Comparison of ENCODE assay signal across 8 cellular contexts in the genomic region with DNA sequence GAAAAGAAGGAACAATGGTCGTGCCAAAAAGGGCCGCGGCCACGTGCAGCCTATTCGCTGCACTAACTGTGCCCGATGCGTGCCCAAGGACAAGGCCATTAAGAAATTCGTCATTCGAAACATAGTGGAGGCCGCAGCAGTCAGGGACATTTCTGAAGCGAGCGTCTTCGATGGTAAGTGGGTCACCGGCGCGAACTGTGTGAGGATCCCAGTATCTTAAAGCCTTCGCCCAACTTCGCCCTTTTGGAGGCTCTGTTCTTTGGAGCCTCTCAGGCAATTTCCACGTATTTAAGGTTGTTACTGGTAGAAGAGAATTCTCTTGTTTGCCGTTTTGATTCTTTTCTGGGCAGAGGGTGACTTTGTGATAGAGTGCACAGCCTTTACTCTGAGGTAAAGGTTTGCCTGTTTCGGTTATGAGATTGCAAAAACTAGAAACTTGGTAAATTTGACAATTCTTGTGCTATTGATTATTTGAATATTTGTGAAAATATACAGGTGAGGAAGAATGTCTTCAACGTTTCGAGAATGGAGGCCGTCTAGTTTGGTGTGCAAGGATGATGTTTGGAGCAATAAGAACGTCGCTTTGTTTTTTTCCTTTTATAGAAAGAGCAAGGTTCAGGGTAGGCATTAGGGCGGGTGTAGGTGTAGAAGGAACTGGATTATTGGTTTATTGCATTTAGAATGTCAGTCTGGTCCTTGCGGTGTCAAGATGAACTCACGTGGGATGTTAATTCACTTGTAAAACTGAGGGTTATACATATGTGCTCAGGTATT. TPM values are rescaled to one million over a fixed set of nuclear protein-coding genes. Genes with fewer than 3 reads are reported as not detected.
A peak's percentile ranks its signal among the peaks of the same experiment; 100 is the strongest.
DNase-seq lines count a peak whose midpoint lies in the region; ATAC-seq, FAIRE-seq and TF ChIP-seq lines count a peak whose summit lies in the region.

No MANE protein-coding gene starts in this region.

- H2BK12ac ChIP-seq in mesenchymal stem cell (ENCODE audit: low read length in 2 of 2): no peak overlapping the region

- peaks cover 38% of the 10 kb centered on the region for H3K4me1 Mint-ChIP-seq in brain

- intact Hi-C loops in left ventricle myocardium superior (cut with micrococcal nuclease): no loop called here
- intact Hi-C loops in vagina (cut with DNase I): no loop called here

- WGBS in mesenchymal stem cell: 20% methylated on average over 29 of the region's 29 CpGs

- peaks cover 0 to 4% (median 0%) of the 10 kb centered on the region in 5 experiments for H3K9me3 Mint-ChIP-seq in brain

- TF ChIP-seq CTCF in cardiac muscle cell (IDR thresholded peaks at IDR 0.05; ENCODE audit: low read depth, low read length): no peak
- no peak for TF ChIP-seq CTCF in brain (conservative IDR thresholded peaks at IDR 0.05)
- TF ChIP-seq CTCF in vagina (IDR thresholded peaks at IDR 0.05): no peak
- no peak for TF ChIP-seq CTCF in D721Med (IDR thresholded peaks at IDR 0.05; ENCODE audit: insufficient read depth, missing control alignments)

- ATAC-seq in left ventricle myocardium superior (no peak), GM19395 (IDR thresholded peaks at IDR 0.05; ENCODE audit: unreplicated experiment) (no peak)

- H3K27me3 ChIP-seq in cardiac muscle cell (no peaks in the 10 kb centered on the region), mesenchymal stem cell (ENCODE audit: control insufficient read depth in 1 of 2, insufficient read depth in 1 of 2, low read length in 2 of 2) (no peaks in the 10 kb centered on the region), vagina (no peaks in the 10 kb centered on the region)

- H2AFZ ChIP-seq in mesenchymal stem cell (ENCODE audit: low read depth, low read length): no peak overlapping the region

- H3K4me3 Mint-ChIP-seq in brain: peak overlapping the region; percentile 93 to 100 (median 99)

- no peak overlapping the region for H4K8ac ChIP-seq in mesenchymal stem cell (ENCODE audit: low read length)

- no peak overlapping the region for H3K4ac ChIP-seq in mesenchymal stem cell (ENCODE audit: low read depth in 1 of 2, low read length in 2 of 2)

- peaks cover 6% of the 10 kb centered on the region for H3K27me3 Mint-ChIP-seq in brain

- H3K27ac Mint-ChIP-seq in brain: peak overlapping the region; percentile 97 to 99 (median 98)

- H3K36me3 ChIP-seq in cardiac muscle cell (peaks cover 32% of the 10 kb centered on the region), mesenchymal stem cell (ENCODE audit: control insufficient read depth in 1 of 2, insufficient read depth in 2 of 2, low read depth in 1 of 2, low read length in 2 of 2) (peaks cover 25 to 52% of the 10 kb centered on the region in 2 experiments), vagina (peaks cover 0 to 21% of the 10 kb centered on the region in 2 donors)

- no peak for DNase-seq in cardiac muscle cell (ENCODE audit: low read depth in 1 of 2, low spot score in 1 of 2)
- DNase-seq in left ventricle myocardium superior: no peak
- DNase-seq in mesenchymal stem cell: peak; percentile 18
- no peak for DNase-seq in vagina (ENCODE audit: extremely low spot score in 2 of 2)
- DNase-seq in D721Med (ENCODE audit: insufficient read length, low spot score): no peak
- no peak for DNase-seq in NCI-H1417 treated with DMSO at 0.1 percent for 48 hours (lab: John Stamatoyannopoulos, UW)

- no peak overlapping the region for H2BK5ac ChIP-seq in mesenchymal stem cell (ENCODE audit: low read depth, low read length, poor library complexity, severe bottlenecking)

- TF ChIP-seq POLR2A in vagina (IDR thresholded peaks at IDR 0.05): no peak

- peaks cover 3% of the 10 kb centered on the region for H3K79me1 ChIP-seq in mesenchymal stem cell (replicated peaks; ENCODE audit: low read length, poor library complexity, severe bottlenecking)

- peak overlapping the region in 1 of 2 experiments; percentile 100 for H3K18ac ChIP-seq in mesenchymal stem cell (ENCODE audit: low read depth in 1 of 2, low read length in 2 of 2)

- peak overlapping the region; percentile 99 for H3K9ac ChIP-seq in mesenchymal stem cell (ENCODE audit: low read length)

- peak overlapping the region; percentile 90 for H3K4me3 ChIP-seq in cardiac muscle cell
- peak overlapping the region; percentile 85 to 88 for H3K4me3 ChIP-seq in mesenchymal stem cell (ENCODE audit: insufficient read depth in 1 of 2, low read depth in 1 of 2, low read length in 2 of 2)
- H3K4me3 ChIP-seq in vagina: peak overlapping the region; percentile 64 to 76

- H3K27ac ChIP-seq in cardiac muscle cell (peak overlapping the region; percentile 95), mesenchymal stem cell (ENCODE audit: low read length, poor library complexity, severe bottlenecking) (peak overlapping the region; percentile 97), vagina (peak overlapping the region; percentile 71)

- H3K4me1 ChIP-seq in cardiac muscle cell (ENCODE audit: low read depth) (peaks cover 13% of the 10 kb centered on the region), mesenchymal stem cell (ENCODE audit: control insufficient read depth, insufficient read depth, low read depth, low read length) (peaks cover 12% of the 10 kb centered on the region), vagina (peaks cover 21% of the 10 kb centered on the region)

- no peak overlapping the region for H4K91ac ChIP-seq in mesenchymal stem cell (ENCODE audit: low read length)

- H3K9me3 ChIP-seq in cardiac muscle cell (ENCODE audit: low read depth) (no peaks in the 10 kb centered on the region), mesenchymal stem cell (ENCODE audit: control insufficient read depth, low read length) (no peaks in the 10 kb centered on the region), vagina (no peaks in the 10 kb centered on the region)

- H2BK15ac ChIP-seq in mesenchymal stem cell (ENCODE audit: low read depth, poor library complexity, severe bottlenecking): no peak overlapping the region

- H3K23ac ChIP-seq in mesenchymal stem cell (ENCODE audit: low read length in 2 of 2): no peak overlapping the region

- H2BK120ac ChIP-seq in mesenchymal stem cell (ENCODE audit: low read depth, low read length): no peak overlapping the region

- peak overlapping the region; percentile 71 for H2AK5ac ChIP-seq in mesenchymal stem cell (ENCODE audit: low read length, severe bottlenecking)

- peak overlapping the region; percentile 76 for H3K4me2 ChIP-seq in mesenchymal stem cell (ENCODE audit: low read length, poor library complexity, severe bottlenecking)

- no peak overlapping the region for H3K14ac ChIP-seq in mesenchymal stem cell (ENCODE audit: low read length in 2 of 2)

- no peak for FAIRE-seq in D721Med (lab: Jason Lieb, UNC)

- peaks cover 37% of the 10 kb centered on the region for H3K36me3 Mint-ChIP-seq in brain

RNA-seq across cellular contexts. Expression of a gene that starts 0.9 kb away (rescaled TPM):
- total RNA-seq in cardiac muscle cell (535 and 1,293 TPM in 2 replicates), left ventricle myocardium superior (41.0 TPM), vagina (597 TPM)
- polyA plus RNA-seq in cardiac muscle cell (204 and 252 TPM in 2 replicates), brain (ENCODE audit: insufficient read depth, low read depth, low replicate concordance) (755 TPM)
- 914 TPM for polyA plus RNA-seq in mesenchymal stem cell (2013, experiment 1 of 2)
- 925 TPM for polyA plus RNA-seq in mesenchymal stem cell (2013, experiment 2 of 2)

RNA-seq across cellular contexts. Expression of a gene that starts 21.8 kb away (rescaled TPM):
- total RNA-seq in cardiac muscle cell: 9.7 and 11.5 TPM in 2 replicates
- polyA plus RNA-seq in cardiac muscle cell: 12.5 and 18.1 TPM in 2 replicates
- 7.5 TPM for total RNA-seq in left ventricle myocardium superior
- 6.4 TPM for polyA plus RNA-seq in brain (ENCODE audit: insufficient read depth, low read depth, low replicate concordance)
- polyA plus RNA-seq in mesenchymal stem cell (2013, experiment 1 of 2): 10.6 TPM
- polyA plus RNA-seq in mesenchymal stem cell (2013, experiment 2 of 2): 10.1 TPM
- 4.4 TPM for total RNA-seq in vagina

RNA-seq across cellular contexts. Expression of a gene that starts 37.3 kb away (rescaled TPM):
- total RNA-seq in cardiac muscle cell: 22.0 and 26.6 TPM in 2 replicates
- polyA plus RNA-seq in cardiac muscle cell: 10.5 and 21.0 TPM in 2 replicates
- total RNA-seq in left ventricle myocardium superior: 2.9 TPM
- 23.5 TPM for polyA plus RNA-seq in brain (ENCODE audit: insufficient read depth, low read depth, low replicate concordance)
- 0.17 TPM for polyA plus RNA-seq in mesenchymal stem cell (2013, experiment 1 of 2)
- polyA plus RNA-seq in mesenchymal stem cell (2013, experiment 2 of 2): 0.10 TPM
- total RNA-seq in vagina: 53.8 TPM

RNA-seq across cellular contexts. Expression of a gene that starts 45.5 kb away (rescaled TPM):
- total RNA-seq in cardiac muscle cell (38.2 and 52.4 TPM in 2 replicates), left ventricle myocardium superior (27.9 TPM), vagina (15.5 TPM)
- polyA plus RNA-seq in cardiac muscle cell (45.3 and 59.6 TPM in 2 replicates), brain (ENCODE audit: insufficient read depth, low read depth, low replicate concordance) (18.4 TPM)
- 15.7 TPM for polyA plus RNA-seq in mesenchymal stem cell (2013, experiment 1 of 2)
- polyA plus RNA-seq in mesenchymal stem cell (2013, experiment 2 of 2): 14.2 TPM

Comparison
In these comparisons a context has a peak if more than half of its experiments do, and no peak if none do; other contexts are left out.
1. RNA of a gene that starts 0.9 kb away (total RNA-seq): 597 TPM in vagina (single experiment) and 535 to 1,293 TPM in cardiac muscle cell; 41.0 TPM in left ventricle myocardium superior (single experiment); every median in the first group is over 10 times any median in the second.
2. Peak in every context shown above with its lines, with median percentiles within 50 percentile points of each other: H3K27ac ChIP-seq and H3K4me3 ChIP-seq.